In the genomic region with DNA sequence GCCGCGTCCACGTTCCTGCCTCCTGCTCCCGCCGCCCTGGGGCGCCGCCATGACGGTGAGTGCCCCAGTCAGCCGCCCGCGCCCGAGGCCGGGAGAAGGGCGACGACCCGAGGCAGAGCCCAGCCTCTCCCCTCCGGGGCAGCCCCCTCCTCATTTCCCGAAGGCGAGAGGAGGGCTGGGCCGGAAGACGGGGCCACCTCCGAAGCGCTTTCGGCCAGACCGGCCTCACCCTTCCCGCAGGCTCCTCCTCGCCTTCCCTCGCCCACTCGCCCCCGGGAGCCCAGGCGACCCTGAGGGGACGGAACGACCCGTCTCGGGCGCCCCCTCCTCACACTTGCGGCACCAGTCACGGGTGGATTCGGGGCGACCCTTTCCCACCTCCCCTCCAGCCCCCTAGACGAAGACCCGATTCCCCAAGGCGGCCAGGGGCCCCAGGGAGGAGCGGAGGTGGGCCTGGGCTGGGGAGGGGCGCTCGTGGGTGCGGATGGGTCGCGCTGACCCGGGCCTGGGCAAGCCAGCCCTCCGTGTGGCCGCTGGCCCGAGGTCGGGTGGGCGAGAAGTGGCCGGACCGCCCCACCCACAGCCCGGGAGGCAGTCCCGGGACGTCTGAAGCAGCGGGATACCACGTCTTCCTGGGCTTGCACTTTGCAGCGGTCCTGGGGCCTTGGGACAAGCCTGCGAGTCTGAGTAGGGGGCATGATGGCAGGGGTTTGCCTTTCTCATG, we compare ENCODE assay signal across 8 cellular contexts.
DNase-seq lines count a peak whose midpoint lies in the region; ATAC-seq and TF ChIP-seq lines count a peak whose summit lies in the region.

No MANE protein-coding gene starts in this region.

- TF ChIP-seq CTCF in nephron progenitor cell (IDR thresholded peaks at IDR 0.05): no peak

- no peaks in the 10 kb centered on the region for H3K27me3 ChIP-seq in endocrine pancreas (ENCODE audit: control insufficient read depth, insufficient read depth, low read length)

- H3K9ac ChIP-seq in endocrine pancreas (ENCODE audit: control insufficient read depth, insufficient read depth, low read length): peak overlapping the region; percentile 56

- peak overlapping the region; percentile 91 for H3K4me3 Mint-ChIP-seq in T-helper 1 cell treated with Interleukin-12 subunit alpha and Interleukin-12 subunit beta and Interleukin-4 antibody, amounts not matched to agents 30 μg/mL and 1 μg/mL, for 36 hours
- peak overlapping the region; percentile 90 for H3K4me3 Mint-ChIP-seq in nephron progenitor cell

- peaks cover 19% of the 10 kb centered on the region for H3K4me1 Mint-ChIP-seq in T-helper 1 cell treated with Interleukin-12 subunit alpha and Interleukin-12 subunit beta and Interleukin-4 antibody, amounts not matched to agents 30 μg/mL and 1 μg/mL, for 36 hours (ENCODE audit: low read depth)
- peaks cover 74% of the 10 kb centered on the region for H3K4me1 Mint-ChIP-seq in nephron progenitor cell

- H3K4me3 ChIP-seq in GM08714 (ENCODE audit: low read length): peak overlapping the region; percentile 93
- H3K4me3 ChIP-seq in endocrine pancreas (ENCODE audit: control insufficient read depth, insufficient read depth, low read length): no peak overlapping the region

- H3K27me3 Mint-ChIP-seq in T-helper 1 cell treated with Interleukin-12 subunit alpha and Interleukin-12 subunit beta and Interleukin-4 antibody, amounts not matched to agents 30 μg/mL and 1 μg/mL, for 36 hours (ENCODE audit: low read depth): no peaks in the 10 kb centered on the region
- peaks cover 2% of the 10 kb centered on the region for H3K27me3 Mint-ChIP-seq in nephron progenitor cell (ENCODE audit: low read depth, poor library complexity)

- H3K9me3 Mint-ChIP-seq in T-helper 1 cell treated with Interleukin-12 subunit alpha and Interleukin-12 subunit beta and Interleukin-4 antibody, amounts not matched to agents 30 μg/mL and 1 μg/mL, for 36 hours: no peaks in the 10 kb centered on the region
- no peaks in the 10 kb centered on the region for H3K9me3 Mint-ChIP-seq in nephron progenitor cell

- no peaks in the 10 kb centered on the region for H3K9me3 ChIP-seq in endocrine pancreas (ENCODE audit: control insufficient read depth, low read length)

- H3K4me1 ChIP-seq in endocrine pancreas (ENCODE audit: control insufficient read depth, insufficient read depth, low read length): no peaks in the 10 kb centered on the region

- H3K27ac Mint-ChIP-seq in T-helper 1 cell treated with Interleukin-12 subunit alpha and Interleukin-12 subunit beta and Interleukin-4 antibody, amounts not matched to agents 30 μg/mL and 1 μg/mL, for 36 hours: peak overlapping the region; percentile 84
- H3K27ac Mint-ChIP-seq in nephron progenitor cell: peak overlapping the region; percentile 51

- DNase-seq in nephron progenitor cell (peak; percentile 37), NCI-H2227 (lab: John Stamatoyannopoulos, UW; ENCODE audit: unreplicated experiment) (no peak), SW 1271 (lab: John Stamatoyannopoulos, UW) (no peak)

- no peaks in the 10 kb centered on the region for H3K36me3 ChIP-seq in endocrine pancreas (ENCODE audit: control insufficient read depth, insufficient read depth, low read length)

- peaks cover 2% of the 10 kb centered on the region for H3K36me3 Mint-ChIP-seq in T-helper 1 cell treated with Interleukin-12 subunit alpha and Interleukin-12 subunit beta and Interleukin-4 antibody, amounts not matched to agents 30 μg/mL and 1 μg/mL, for 36 hours (ENCODE audit: low read depth)
- H3K36me3 Mint-ChIP-seq in nephron progenitor cell (ENCODE audit: low read depth): no peaks in the 10 kb centered on the region

- peak; percentile 22 for ATAC-seq in HG02588 (IDR thresholded peaks at IDR 0.05; ENCODE audit: unreplicated experiment)
- no peak for ATAC-seq in HG02870 (IDR thresholded peaks at IDR 0.05; ENCODE audit: unreplicated experiment)
